ENCODE assay signal across 27 cellular contexts in the genomic region with DNA sequence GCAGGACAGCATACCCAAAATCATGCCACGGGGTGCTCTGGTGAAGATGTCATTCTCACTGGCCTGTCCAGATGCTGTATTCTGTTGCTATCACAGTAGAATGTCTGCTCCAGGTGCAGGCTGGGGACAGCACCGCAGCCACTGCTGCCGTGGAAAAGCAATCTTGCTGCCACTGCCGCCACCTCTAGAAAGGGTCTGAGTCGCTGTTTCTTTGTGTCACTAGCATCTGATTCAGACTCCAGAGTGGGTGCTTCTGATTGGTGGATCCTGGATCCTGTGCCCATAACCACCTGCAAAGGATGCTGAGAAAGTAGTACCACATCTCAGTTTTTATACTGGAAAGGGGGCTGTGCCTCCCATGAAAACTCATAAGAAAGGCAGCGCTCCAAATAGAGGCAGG. TPM values are rescaled to one million over a fixed set of nuclear protein-coding genes. Genes with fewer than 3 reads are reported as not detected.
"Had no signal": no experiment of that assay in that cellular context is flagged by ENCODE, and none has a peak within 500 bp of the region (broad histone marks: within the 10 kb centered on the region; RNA-seq: fewer than 3 reads in every experiment).

No MANE protein-coding gene starts in this region.

- H3K4me1 ChIP-seq: breast epithelium had no signal

- H3K9me3 ChIP-seq: breast epithelium, MG63 had no signal

- H3K4me3 Mint-ChIP-seq: activated T-helper 1 cell treated with anti-CD3 and anti-CD28 coated beads, Interleukin-12 subunit alpha, Interleukin-12 subunit beta, Interleukin-2, Interleukin-4 antibody, amounts not matched to agents 30 ng/mL and 10 ng/mL and 1 ng/mL, durations not matched to agents 14 hours and 24 hours and 36 hours; T-cell had no signal

- H3K36me3 ChIP-seq: breast epithelium, MG63 had no signal

- DNase-seq: activated CD4-positive, alpha-beta T cell treated with anti-CD3 and anti-CD28 coated beads, Interleukin-2, amount 50 U/mL, for 4 hours; activated CD8-positive, alpha-beta memory T cell treated with anti-CD3 and anti-CD28 coated beads, Interleukin-2, amount 50 U/mL, for 4 hours; activated effector memory CD4-positive, alpha-beta T cell treated with anti-CD3 and anti-CD28 coated beads, Interleukin-2, amount 50 U/mL, for 16 hours; activated naive CD4-positive, alpha-beta T cell treated with anti-CD3 and anti-CD28 coated beads, Interleukin-2, amount 50 U/mL, for 16 hours; aorta; caudate nucleus; MG63; MV-4-11; NCI-H1092 treated with DMSO at 0.1 percent for 48 hours; NCI-H1417 treated with DMSO at 0.1 percent for 48 hours; NCI-H1694; NCI-H2029; NCI-H2107; NCI-H2171 treated with DMSO at 0.1 percent for 48 hours; NCI-H226; NCI-H526; SIG-M5; T-cell; T-helper 2 cell; T1000 had no signal

- H3K27ac Mint-ChIP-seq: activated T-helper 1 cell treated with anti-CD3 and anti-CD28 coated beads, Interleukin-12 subunit alpha, Interleukin-12 subunit beta, Interleukin-2, Interleukin-4 antibody, amounts not matched to agents 30 ng/mL and 10 ng/mL and 1 ng/mL, durations not matched to agents 14 hours and 24 hours and 36 hours; T-cell had no signal

- H3K4me3 ChIP-seq: breast epithelium, MG63, SK-N-MC had no signal

- H3K27me3 Mint-ChIP-seq: T-cell had no signal

- H3K27ac ChIP-seq: breast epithelium, SK-N-MC, VCaP had no signal

- H3K27me3 ChIP-seq: breast epithelium, MG63 had no signal

- ATAC-seq: T-cell had no signal

- H3K9me3 Mint-ChIP-seq: T-cell had no signal

- H3K36me3 Mint-ChIP-seq: T-cell had no signal

RNA-seq across cellular contexts. Expression of a gene that starts 45.3 kb away (rescaled TPM):
- total RNA-seq: NCI-H460, OCI-LY7, RPMI7951 had no signal
